Comparison of ENCODE assay signal across 9 cellular contexts in genomic region chr2:55059793-55060192, GRCh38.
"Had no signal": no experiment of that assay in that cellular context is flagged by ENCODE, and none has a peak within 500 bp of the region (broad histone marks: within the 10 kb centered on the region; RNA-seq: fewer than 3 reads in every experiment).

No MANE protein-coding gene starts in this region.

- H3K4me3 ChIP-seq: GM23248 had no signal

- H3K27ac ChIP-seq: GM23248, HL-60 had no signal

- H2AFZ ChIP-seq: GM23248 had no signal

- H3K9ac ChIP-seq: GM23248 had no signal

- FAIRE-seq: H54, HepG2 had no signal

- DNase-seq: GM23248, GOT3, H9, HCEC 1CT, HFFc6, KG1 had no signal

- ATAC-seq: HepG2 had no signal
